In genomic region chr9:127566351-127567001, GRCh38 we compare ENCODE assay signal across 8 cellular contexts. TPM values are rescaled to one million over a fixed set of nuclear protein-coding genes. Genes with fewer than 3 reads are reported as not detected.
DNase-seq lines count a peak whose midpoint lies in the region; ATAC-seq and TF ChIP-seq lines count a peak whose summit lies in the region.

No MANE protein-coding gene starts in this region.

- DNase-seq in T-helper 17 cell: no peak
- DNase-seq in glutamatergic neuron: no peak
- DNase-seq in retinal pigment epithelial cell (ENCODE audit: low read depth): no peak
- DNase-seq in globus pallidus (ENCODE audit: low spot score): no peak

- H3K27ac Mint-ChIP-seq in T-helper 17 cell (peak overlapping the region; percentile 72), glutamatergic neuron (ENCODE audit: unreplicated experiment) (peak overlapping the region; percentile 38)

- H3K36me3 ChIP-seq in ES-I3 (ENCODE audit: insufficient read depth, low read length): no peaks in the 10 kb centered on the region

- TF ChIP-seq CTCF in glutamatergic neuron (IDR thresholded peaks at IDR 0.05; ENCODE audit: partially characterized antibody, unreplicated experiment): no peak
- TF ChIP-seq CTCF in retinal pigment epithelial cell (conservative IDR thresholded peaks at IDR 0.05; ENCODE audit: low read depth, low read length): no peak

- H3K9me3 ChIP-seq in ES-I3 (ENCODE audit: control insufficient read depth, insufficient read depth, low read length): no peaks in the 10 kb centered on the region
- H3K9me3 ChIP-seq in T-helper 17 cell (ENCODE audit: control insufficient read depth, low read length, poor library complexity, severe bottlenecking): no peaks in the 10 kb centered on the region

- peaks cover 37% of the 10 kb centered on the region for H3K4me1 Mint-ChIP-seq in T-helper 17 cell
- H3K4me1 Mint-ChIP-seq in glutamatergic neuron (ENCODE audit: low read depth, unreplicated experiment): peaks cover 13% of the 10 kb centered on the region

- no peaks in the 10 kb centered on the region for H3K36me3 Mint-ChIP-seq in T-helper 17 cell (ENCODE audit: low read depth)
- H3K36me3 Mint-ChIP-seq in glutamatergic neuron (ENCODE audit: unreplicated experiment): no peaks in the 10 kb centered on the region

- H3K4me1 ChIP-seq in ES-I3 (ENCODE audit: insufficient read depth, low read length): peaks cover 31% of the 10 kb centered on the region

- ATAC-seq in T-helper 17 cell (no peak), GM18517 (IDR thresholded peaks at IDR 0.05; ENCODE audit: unreplicated experiment) (no peak), HG03439 (IDR thresholded peaks at IDR 0.05; ENCODE audit: unreplicated experiment) (no peak), GM18858 (IDR thresholded peaks at IDR 0.05; ENCODE audit: unreplicated experiment) (no peak)

- peak overlapping the region; percentile 85; the same call in 1 of the 2 replicates for H3K9ac ChIP-seq in ES-I3 (ENCODE audit: low read depth, low read length)

- H3K27me3 Mint-ChIP-seq in T-helper 17 cell (no peaks in the 10 kb centered on the region), glutamatergic neuron (ENCODE audit: unreplicated experiment) (peaks cover 5% of the 10 kb centered on the region)

- H3K4me3 Mint-ChIP-seq in T-helper 17 cell (no peak overlapping the region), glutamatergic neuron (ENCODE audit: unreplicated experiment) (peak overlapping the region; percentile 91)

- no peaks in the 10 kb centered on the region for H3K9me3 Mint-ChIP-seq in glutamatergic neuron (ENCODE audit: unreplicated experiment)

- peak overlapping the region; percentile 81 for H3K4me3 ChIP-seq in retinal pigment epithelial cell (ENCODE audit: low read length)

RNA-seq across cellular contexts. Expression of gene STXBP1, which starts 45.6 kb away (rescaled TPM):
- total RNA-seq in T-helper 17 cell (1 to 10 TPM; 6.3 to 8.4 TPM), glutamatergic neuron (ENCODE audit: unreplicated experiment) (402 TPM)

Comparison
In these comparisons a context has a peak if more than half of its experiments do, and no peak if none do; other contexts are left out.
1. RNA of gene STXBP1, which starts 45.6 kb away (total RNA-seq): 402 TPM in glutamatergic neuron (single experiment); 6.3 to 8.4 TPM in T-helper 17 cell; every median in the first group is over 10 times any median in the second.